In the genomic region with DNA sequence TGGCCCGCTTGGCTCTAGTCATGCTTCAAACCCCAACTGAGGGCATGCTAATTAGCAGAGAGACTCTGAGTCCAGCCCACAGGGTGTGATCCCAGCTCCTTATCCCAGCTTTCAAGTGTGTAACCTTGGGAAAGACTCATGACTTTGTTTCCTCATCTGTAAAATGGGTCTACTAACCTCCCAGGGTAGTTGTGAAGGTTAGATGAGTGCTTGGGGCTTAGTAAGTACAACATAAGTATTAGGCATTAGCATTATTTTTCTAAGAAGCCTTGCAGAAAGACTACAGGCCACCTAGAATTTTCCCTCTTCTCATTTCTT, we compare ENCODE assay signal across 22 cellular contexts. TPM values are rescaled to one million over a fixed set of nuclear protein-coding genes. Genes with fewer than 3 reads are reported as not detected.
A peak's percentile ranks its signal among the peaks of the same experiment; 100 is the strongest.
DNase-seq lines count a peak whose midpoint lies in the region; ATAC-seq, FAIRE-seq and TF ChIP-seq lines count a peak whose summit lies in the region.
"Had no signal": no experiment of that assay in that cellular context is flagged by ENCODE, and none has a peak within 500 bp of the region (broad histone marks: within the 10 kb centered on the region; RNA-seq: fewer than 3 reads in every experiment).

No MANE protein-coding gene starts in this region.

- H3K9me3 ChIP-seq in HepG2 (ENCODE audit: low read length) (no peaks in the 10 kb centered on the region), right lobe of liver (no peaks in the 10 kb centered on the region), K562 (replicated peaks; ENCODE audit: control insufficient read depth, insufficient read depth, low read depth, low read length) (no peaks in the 10 kb centered on the region), mucosa of rectum (ENCODE audit: control insufficient read depth in 2 of 2, low read length in 2 of 2) (no peaks in the 10 kb centered on the region), tibial artery (no peaks in the 10 kb centered on the region), transverse colon (no peaks in the 10 kb centered on the region)
- H3K9me3 ChIP-seq: pancreas, thoracic aorta had no signal

- 30% methylated on average over 1 of the region's 1 CpG for WGBS in HepG2 (ENCODE audit: low lambda C conversion rate)
- WGBS in right lobe of liver (ENCODE audit: insufficient coverage, low coverage, low lambda C conversion rate, missing lambda C conversion rate): 75% methylated on average over 1 of the region's 1 CpG
- 10% methylated on average over 1 of the region's 1 CpG for WGBS in K562 (ENCODE audit: insufficient coverage, low coverage, missing lambda C conversion rate)
- WGBS in transverse colon (ENCODE audit: low coverage in 1 of 2), 2 donors: 59 to 83% methylated on average over 1 of the region's 1 CpG

- H4K20me1 ChIP-seq in HepG2 (ENCODE audit: insufficient read depth, low read length): no peaks in the 10 kb centered on the region
- H4K20me1 ChIP-seq in K562 (replicated peaks; ENCODE audit: control insufficient read depth, insufficient read depth, low read length): peaks cover 10% of the 10 kb centered on the region

- intact Hi-C loops in HepG2 (cut with micrococcal nuclease; ENCODE audit: unreplicated experiment): no loop called here
- intact Hi-C loops in right lobe of liver (cut with DNase I): no loop called here
- intact Hi-C loops in K562 (cut with micrococcal nuclease): no loop called here
- intact Hi-C loops in tibial artery (cut with DNase I; ENCODE audit: low total_unique reads): loop anchor here (5.0 kb wide), 1 partner anchor 37 kb away; no protein-coding TSS in a partner anchor
- intact Hi-C loops in transverse colon (cut with DNase I; ENCODE audit: low total_unique reads): no loop called here

- TF ChIP-seq RAD21 in HepG2 (CRISPR knock-in tag; IDR thresholded peaks at IDR 0.05) (no peak), K562 (CRISPR knock-in tag; conservative IDR thresholded peaks at IDR 0.05 in 1 of 2, IDR thresholded peaks at IDR 0.05 in 1 of 2) (no peak)

- peak overlapping the region in 2 of 3 experiments; percentile 63 to 82; a peak in 5 of 6 replicates for H3K4me3 ChIP-seq in HepG2 (replicated peaks in 1 of 3; ENCODE audit: insufficient read depth in 1 of 3, low read depth in 2 of 3, low read length in 3 of 3)
- H3K4me3 ChIP-seq in right lobe of liver: no peak overlapping the region
- H3K4me3 ChIP-seq in K562: no peak overlapping the region
- no peak overlapping the region for H3K4me3 ChIP-seq in mucosa of rectum (ENCODE audit: low read length in 2 of 2)
- H3K4me3 ChIP-seq in tibial artery: no peak overlapping the region
- no peak overlapping the region for H3K4me3 ChIP-seq in transverse colon
- H3K4me3 ChIP-seq: pancreas, thoracic aorta had no signal

- TF ChIP-seq EP300 in HepG2 (IDR thresholded peaks at IDR 0.05; ENCODE audit: low read depth in 2 of 2, low read length in 2 of 2) (no peak), HepG2 (CRISPR knock-in tag; IDR thresholded peaks at IDR 0.05; ENCODE audit: borderline replicate concordance) (no peak), K562 (IDR thresholded peaks at IDR 0.05; ENCODE audit: low read length) (no peak), transverse colon (IDR thresholded peaks at IDR 0.05; ENCODE audit: low read depth) (no peak)

- no peak for ATAC-seq in HepG2
- ATAC-seq in right lobe of liver: no peak
- no peak for ATAC-seq in K562
- ATAC-seq: CD8-positive, alpha-beta T cell; stimulated activated naive B cell treated with anti-CD40 and anti-IgM and Interleukin-4, amounts not matched to agents 10 μg/mL and 1 μg/mL and 100 μg/mL, for 72 hours had no signal

- BruUV-seq in HepG2 (replicated peaks; lab: Mats Ljungman, UMichigan) (no TSS peak), K562 (replicated peaks; lab: Mats Ljungman, UMichigan) (no TSS peak)

- H3K36me3 ChIP-seq in HepG2 (replicated peaks in 1 of 2; ENCODE audit: control insufficient read depth in 1 of 2, insufficient read depth in 2 of 2, low read length in 2 of 2) (no peaks in the 10 kb centered on the region; a peak in 1 of 5 replicates), right lobe of liver (no peaks in the 10 kb centered on the region), K562 (ENCODE audit: control insufficient read depth, insufficient read depth, low read length) (no peaks in the 10 kb centered on the region), mucosa of rectum (ENCODE audit: control insufficient read depth in 2 of 2, insufficient read depth in 2 of 2, low read length in 2 of 2) (no peaks in the 10 kb centered on the region), tibial artery (no peaks in the 10 kb centered on the region), transverse colon (no peaks in the 10 kb centered on the region)
- H3K36me3 ChIP-seq: pancreas, thoracic aorta had no signal

- CTCF ChIA-PET in HepG2 (lab: Yijun Ruan, JAX; ENCODE audit: low intra/inter-chr PET ratio, low total read pairs) (no interaction called here), K562 (lab: Yijun Ruan, JAX; ENCODE audit: low intra/inter-chr PET ratio) (no interaction called here)

- in situ Hi-C loops in HepG2 (cut with HindIII; ENCODE audit: extremely low pct_ligation_motif_present, low pct_unique_long_range_greater_than_20kb) (loop anchor here (5.0 kb wide), 1 partner anchor 37 kb away; no protein-coding TSS in a partner anchor), K562 (cut with MboI) (no loop called here), transverse colon (cut with MboI; ENCODE audit: low pct_ligation_motif_present in 1 of 4, low pct_unique_long_range_greater_than_20kb in 1 of 4, low sequenced_read_pairs in 3 of 4) (no loop called here)

- H3K4me1 ChIP-seq in HepG2 (ENCODE audit: insufficient read depth, low read length): peaks cover 92% of the 10 kb centered on the region
- H3K4me1 ChIP-seq in right lobe of liver: no peaks in the 10 kb centered on the region
- peaks cover 0 to 29% of the 10 kb centered on the region in 2 experiments; a peak in 3 of 5 replicates for H3K4me1 ChIP-seq in K562 (replicated peaks in 1 of 2; ENCODE audit: control insufficient read depth in 2 of 2, insufficient read depth in 2 of 2, low read length in 2 of 2)
- peaks cover 19 to 34% of the 10 kb centered on the region in 2 donors for H3K4me1 ChIP-seq in mucosa of rectum (ENCODE audit: control insufficient read depth in 2 of 2, insufficient read depth in 2 of 2, low read length in 2 of 2)
- H3K4me1 ChIP-seq in tibial artery: peaks cover 0 to 33% (median 26%) of the 10 kb centered on the region in 4 donors
- H3K4me1 ChIP-seq in transverse colon: peaks cover 0 to 21% (median 9%) of the 10 kb centered on the region in 4 donors
- H3K4me1 ChIP-seq: pancreas had no signal

- H3K9me1 ChIP-seq in K562 (ENCODE audit: control insufficient read depth, insufficient read depth, low read length): no peaks in the 10 kb centered on the region

- H3K27ac ChIP-seq in HepG2 (ENCODE audit: extremely low read length, insufficient read depth, low read length) (peak overlapping the region; percentile 70), right lobe of liver (no peak overlapping the region), K562 (ENCODE audit: extremely low read depth, low read depth, low read length) (no peak overlapping the region), mucosa of rectum (ENCODE audit: low read depth in 2 of 2, low read length in 2 of 2) (peak overlapping the region; percentile 71 to 78), tibial artery (peak overlapping the region; percentile 9 to 19), transverse colon (peak overlapping the region in 1 of 4 donors; percentile 49)
- H3K27ac ChIP-seq: KMS-11, pancreas had no signal

- no peak overlapping the region for H2AFZ ChIP-seq in HepG2 (ENCODE audit: low read length)
- H2AFZ ChIP-seq in K562 (ENCODE audit: low read depth, low read length): no peak overlapping the region

- POLR2A ChIA-PET in HepG2 (lab: Yijun Ruan, JAX) (interaction anchor here (1.2 to 3.6 kb wide), 3 partner anchors 10 to 88 kb away, joined by 6 to 44 read pairs (median 10); partner anchors contain the start of gene IL22RA1), K562 (lab: Yijun Ruan, JAX) (no interaction called here)

- TF ChIP-seq POLR2A in HepG2 (IDR thresholded peaks at IDR 0.05; ENCODE audit: insufficient read depth in 1 of 2, low read depth in 2 of 2, low read length in 2 of 2): no peak
- TF ChIP-seq POLR2A in right lobe of liver (IDR thresholded peaks at IDR 0.05): no peak
- TF ChIP-seq POLR2A in K562 (conservative IDR thresholded peaks at IDR 0.05): no peak
- TF ChIP-seq POLR2A in transverse colon (IDR thresholded peaks at IDR 0.05): no peak

- H3K79me2 ChIP-seq in HepG2 (ENCODE audit: insufficient read depth, low read length) (peaks cover 6% of the 10 kb centered on the region), K562 (ENCODE audit: control insufficient read depth, insufficient read depth, low read length) (no peaks in the 10 kb centered on the region)

- FAIRE-seq in HepG2 (lab: Jason Lieb, UNC) (no peak), K562 (lab: Jason Lieb, UNC) (no peak)
- FAIRE-seq: pancreas had no signal

- DNase-seq in HepG2 (ENCODE audit: low spot score): no peak
- no peak for DNase-seq in right lobe of liver
- DNase-seq in K562 (ENCODE audit: extremely low read depth in 1 of 4, low spot score in 3 of 4): no peak
- no peak for DNase-seq in tibial artery
- no peak for DNase-seq in GDM1 (lab: John Stamatoyannopoulos, UW)
- DNase-seq in transverse colon: no peak
- DNase-seq in stimulated activated CD4-positive, alpha-beta T cell treated with anti-CD3 and anti-CD28 coated beads, Interleukin-1b, Interleukin-23, amount 100 ng/mL, for 48 hours: no peak
- DNase-seq: activated effector memory CD4-positive, alpha-beta T cell treated with Interleukin-2 at 50 U/mL for 16 hours; CD8-positive, alpha-beta T cell; NCI-H2171; NCI-H524; stimulated activated CD4-positive, alpha-beta T cell treated with anti-CD3 and anti-CD28 coated beads, Interleukin-2, amount 100 ng/mL, for 48 hours; stimulated activated naive B cell treated with anti-CD40 and anti-IgM and Interleukin-4, amounts not matched to agents 10 μg/mL and 1 μg/mL and 100 μg/mL, for 72 hours; T-helper 9 cell had no signal

- peak overlapping the region; percentile 73 for H3K9ac ChIP-seq in HepG2 (ENCODE audit: insufficient read depth, low read depth, low read length)
- no peak overlapping the region; a peak in 1 of 4 replicates for H3K9ac ChIP-seq in K562 (ENCODE audit: insufficient read depth in 1 of 2, low read depth in 2 of 2, low read length in 2 of 2)
- no peak overlapping the region for H3K9ac ChIP-seq in mucosa of rectum (ENCODE audit: low read depth in 1 of 2, low read length in 2 of 2)
- H3K9ac ChIP-seq: KMS-11 had no signal

- H3K27me3 ChIP-seq in HepG2 (ENCODE audit: control insufficient read depth in 1 of 2, insufficient read depth in 2 of 2, low read length in 2 of 2) (peaks cover 0 to 1% of the 10 kb centered on the region in 2 experiments; a peak in 1 of 5 replicates), right lobe of liver (no peaks in the 10 kb centered on the region), K562 (ENCODE audit: control insufficient read depth in 2 of 2, insufficient read depth in 2 of 2, low read length in 2 of 2) (peaks cover 46 to 77% of the 10 kb centered on the region in 2 experiments), mucosa of rectum (ENCODE audit: control insufficient read depth in 2 of 2, insufficient read depth in 2 of 2, low read length in 2 of 2) (peaks cover 0 to 2% of the 10 kb centered on the region in 2 donors), tibial artery (no peaks in the 10 kb centered on the region), transverse colon (peaks cover 2% of the 10 kb centered on the region)
- H3K27me3 ChIP-seq: pancreas had no signal

- TF ChIP-seq CTCF in HepG2 (CRISPR knock-in tag; IDR thresholded peaks at IDR 0.05) (no peak), right lobe of liver (IDR thresholded peaks at IDR 0.05) (no peak), K562 (IDR thresholded peaks at IDR 0.05 in 2 of 3, conservative IDR thresholded peaks at IDR 0.05 in 1 of 3; ENCODE audit: insufficient read depth in 2 of 3, low read depth in 1 of 3, low read length in 3 of 3) (no peak), tibial artery (IDR thresholded peaks at IDR 0.05) (no peak), transverse colon (IDR thresholded peaks at IDR 0.05) (no peak)

- H3K4me2 ChIP-seq in HepG2 (ENCODE audit: low read depth, low read length): peak overlapping the region; percentile 96
- H3K4me2 ChIP-seq in K562 (ENCODE audit: insufficient read depth, low read length): no peak overlapping the region
- H3K4me2 ChIP-seq: KMS-11 had no signal

RNA-seq across cellular contexts. Expression of gene MYOM3, which starts 2.8 kb away (rescaled TPM):
- total RNA-seq in HepG2 (2016; rRNA removed; fragmentation: Illumina TruSeq; extraction: Trizol): 15.3 and 16.5 TPM in 2 replicates
- 4.1 and 5.6 TPM in 2 replicates for total RNA-seq in HepG2 (2016; cell fraction: cytosol; rRNA removed; fragmentation: Illumina TruSeq; extraction: Trizol; ENCODE audit: low read depth)
- 13.4 and 15.6 TPM in 2 replicates for total RNA-seq in HepG2 (2016; cell fraction: insoluble cytoplasmic fraction; rRNA removed; fragmentation: Illumina TruSeq; extraction: Trizol)
- 13.7 and 13.8 TPM in 2 replicates for total RNA-seq in HepG2 (2016; cell fraction: membrane; rRNA removed; fragmentation: Illumina TruSeq; extraction: Trizol)
- 8.9 and 12.1 TPM in 2 replicates for total RNA-seq in HepG2 (2016; cell fraction: nucleus; rRNA removed; fragmentation: Illumina TruSeq; extraction: Trizol)
- 5.8 and 7.9 TPM in 2 replicates for polyA plus RNA-seq in HepG2 (2011; rRNA removed)
- polyA plus RNA-seq in HepG2 (2011; cell fraction: cytosol; rRNA removed): 5.4 and 6.0 TPM in 2 replicates
- polyA plus RNA-seq in HepG2 (2011; cell fraction: nucleus; rRNA removed): 11.3 and 13.5 TPM in 2 replicates
- polyA plus RNA-seq in HepG2 (2012): 16.0 TPM in 2 replicates
- 2.4 TPM in 2 replicates for polyA plus RNA-seq in HepG2 (2016; cell fraction: cytosol; fragmentation: Illumina TruSeq; extraction: Trizol; ENCODE audit: low read depth)
- 13.0 and 14.7 TPM in 2 replicates for polyA plus RNA-seq in HepG2 (2016; cell fraction: insoluble cytoplasmic fraction; fragmentation: Illumina TruSeq; extraction: Trizol; ENCODE audit: low read depth)
- 8.0 and 8.5 TPM in 2 replicates for polyA plus RNA-seq in HepG2 (2016; cell fraction: membrane; fragmentation: Illumina TruSeq; extraction: Trizol; ENCODE audit: low read depth)
- 19.4 and 21.7 TPM in 2 replicates for polyA plus RNA-seq in HepG2 (2016; cell fraction: nucleus; fragmentation: Illumina TruSeq; extraction: Trizol; ENCODE audit: insufficient read depth, low read depth)
- 0.14 and 8.4 TPM in 2 replicates for polyA minus RNA-seq in HepG2 (2011; rRNA and poly(A)+ RNA removed; ENCODE audit: low replicate concordance)
- polyA minus RNA-seq in HepG2 (2011; cell fraction: cytosol; rRNA and poly(A)+ RNA removed): 3.6 and 4.5 TPM in 2 replicates
- 10.2 and 12.6 TPM in 2 replicates for polyA minus RNA-seq in HepG2 (2011; cell fraction: nucleus; rRNA and poly(A)+ RNA removed)
- total RNA-seq in right lobe of liver: under 1 TPM; 0.04 to 0.37 (median 0.13) TPM
- 0.09 TPM in 1 of 2 replicates, not detected in the other for total RNA-seq in K562 (2011; cell fraction: chromatin; rRNA removed; ENCODE audit: low replicate concordance)
- total RNA-seq in K562 (2011; cell fraction: nucleolus; rRNA removed): not detected in 2 replicates
- not detected in 2 replicates for total RNA-seq in K562 (2011; cell fraction: nucleoplasm; rRNA removed)
- total RNA-seq in K562 (2014; rRNA removed): not detected in 2 replicates
- not detected in 2 replicates for total RNA-seq in K562 (2014; rRNA removed; fragmentation: Illumina TruSeq; extraction: Trizol)
- not detected in 2 replicates for total RNA-seq in K562 (2015; rRNA removed; fragmentation: Illumina TruSeq; extraction: Trizol)
- not detected in 2 replicates for total RNA-seq in K562 (2021)
- polyA plus RNA-seq in K562 (2011; rRNA removed): 0.01 TPM in 1 of 2 replicates, not detected in the other
- not detected in 2 replicates for polyA plus RNA-seq in K562 (2011; cell fraction: cytosol; rRNA removed)
- 0.03 and 0.06 TPM in 2 replicates for polyA plus RNA-seq in K562 (2011; cell fraction: nucleus; rRNA removed)
- 0.06 TPM in 1 of 2 replicates, not detected in the other for polyA plus RNA-seq in K562 (2012)
- not detected in 2 replicates for polyA plus RNA-seq in K562 (2014; fragmentation: Illumina TruSeq; extraction: Trizol)
- not detected for polyA plus RNA-seq in K562 (2014; fragmentation: Nextera tagmentation; extraction: Ambion mirVana)
- polyA plus RNA-seq in K562 (2014; rRNA removed): not detected in 2 replicates
- 0.11 TPM in 1 of 2 replicates, not detected in the other for polyA minus RNA-seq in K562 (2011; rRNA and poly(A)+ RNA removed)
- not detected in 2 replicates for polyA minus RNA-seq in K562 (2011; cell fraction: cytosol; rRNA and poly(A)+ RNA removed)
- not detected in 2 replicates for polyA minus RNA-seq in K562 (2011; cell fraction: nucleus; rRNA and poly(A)+ RNA removed)
- total RNA-seq in transverse colon: 1 to 10 TPM in 3 of 4 donors, under 1 TPM in 1; 0.60 to 7.5 (median 3.0) TPM
- total RNA-seq: CD8-positive, alpha-beta T cell; fibroblast of villous mesenchyme had no signal

RNA-seq across cellular contexts. Expression of gene IL22RA1, which starts 33.8 kb away (rescaled TPM):
- total RNA-seq in HepG2 (2016; rRNA removed; fragmentation: Illumina TruSeq; extraction: Trizol): 2.1 and 4.4 TPM in 2 replicates
- 0.91 and 1.6 TPM in 2 replicates for total RNA-seq in HepG2 (2016; cell fraction: cytosol; rRNA removed; fragmentation: Illumina TruSeq; extraction: Trizol; ENCODE audit: low read depth)
- total RNA-seq in HepG2 (2016; cell fraction: insoluble cytoplasmic fraction; rRNA removed; fragmentation: Illumina TruSeq; extraction: Trizol): 1.5 and 4.4 TPM in 2 replicates
- 3.0 and 3.1 TPM in 2 replicates for total RNA-seq in HepG2 (2016; cell fraction: membrane; rRNA removed; fragmentation: Illumina TruSeq; extraction: Trizol)
- total RNA-seq in HepG2 (2016; cell fraction: nucleus; rRNA removed; fragmentation: Illumina TruSeq; extraction: Trizol): 4.5 and 6.1 TPM in 2 replicates
- 10.2 and 13.3 TPM in 2 replicates for polyA plus RNA-seq in HepG2 (2011; rRNA removed)
- polyA plus RNA-seq in HepG2 (2011; cell fraction: cytosol; rRNA removed): 5.9 and 6.0 TPM in 2 replicates
- polyA plus RNA-seq in HepG2 (2011; cell fraction: nucleus; rRNA removed): 13.5 and 13.6 TPM in 2 replicates
- polyA plus RNA-seq in HepG2 (2012): 11.8 and 14.1 TPM in 2 replicates
- polyA plus RNA-seq in HepG2 (2016; cell fraction: cytosol; fragmentation: Illumina TruSeq; extraction: Trizol; ENCODE audit: low read depth): 1.7 and 2.0 TPM in 2 replicates
- polyA plus RNA-seq in HepG2 (2016; cell fraction: insoluble cytoplasmic fraction; fragmentation: Illumina TruSeq; extraction: Trizol; ENCODE audit: low read depth): 2.8 and 3.9 TPM in 2 replicates
- polyA plus RNA-seq in HepG2 (2016; cell fraction: membrane; fragmentation: Illumina TruSeq; extraction: Trizol; ENCODE audit: low read depth): 2.4 and 3.0 TPM in 2 replicates
- 13.6 and 13.9 TPM in 2 replicates for polyA plus RNA-seq in HepG2 (2016; cell fraction: nucleus; fragmentation: Illumina TruSeq; extraction: Trizol; ENCODE audit: insufficient read depth, low read depth)
- polyA minus RNA-seq in HepG2 (2011; rRNA and poly(A)+ RNA removed; ENCODE audit: low replicate concordance): 2.7 and 12.2 TPM in 2 replicates
- 4.0 and 5.3 TPM in 2 replicates for polyA minus RNA-seq in HepG2 (2011; cell fraction: cytosol; rRNA and poly(A)+ RNA removed)
- polyA minus RNA-seq in HepG2 (2011; cell fraction: nucleus; rRNA and poly(A)+ RNA removed): 4.2 and 4.5 TPM in 2 replicates
- total RNA-seq in right lobe of liver: 1 to 10 TPM; 1.8 to 4.5 (median 2.8) TPM
- total RNA-seq in K562 (2011; cell fraction: chromatin; rRNA removed; ENCODE audit: low replicate concordance): not detected in 2 replicates
- total RNA-seq in K562 (2011; cell fraction: nucleolus; rRNA removed): not detected in 2 replicates
- total RNA-seq in K562 (2011; cell fraction: nucleoplasm; rRNA removed): not detected in 2 replicates
- not detected in 2 replicates for total RNA-seq in K562 (2014; rRNA removed)
- total RNA-seq in K562 (2014; rRNA removed; fragmentation: Illumina TruSeq; extraction: Trizol): not detected in 2 replicates
- total RNA-seq in K562 (2015; rRNA removed; fragmentation: Illumina TruSeq; extraction: Trizol): not detected in 2 replicates
- total RNA-seq in K562 (2021): 0.11 TPM in 1 of 2 replicates, not detected in the other
- polyA plus RNA-seq in K562 (2011; rRNA removed): not detected in 2 replicates
- not detected in 2 replicates for polyA plus RNA-seq in K562 (2011; cell fraction: cytosol; rRNA removed)
- polyA plus RNA-seq in K562 (2011; cell fraction: nucleus; rRNA removed): not detected in 2 replicates
- polyA plus RNA-seq in K562 (2012): not detected in 2 replicates
- not detected in 2 replicates for polyA plus RNA-seq in K562 (2014; fragmentation: Illumina TruSeq; extraction: Trizol)
- polyA plus RNA-seq in K562 (2014; fragmentation: Nextera tagmentation; extraction: Ambion mirVana): not detected
- polyA plus RNA-seq in K562 (2014; rRNA removed): not detected in 2 replicates
- not detected in 2 replicates for polyA minus RNA-seq in K562 (2011; rRNA and poly(A)+ RNA removed)
- not detected in 2 replicates for polyA minus RNA-seq in K562 (2011; cell fraction: cytosol; rRNA and poly(A)+ RNA removed)
- not detected in 2 replicates for polyA minus RNA-seq in K562 (2011; cell fraction: nucleus; rRNA and poly(A)+ RNA removed)
- total RNA-seq in transverse colon: 10 to 100 TPM in 3 of 4 donors, 1 to 10 TPM in 1; 4.4 to 29.2 (median 27.3) TPM
- total RNA-seq: CD8-positive, alpha-beta T cell; dermis microvascular lymphatic vessel endothelial cell; fibroblast of villous mesenchyme; G401; myocyte had no signal

Comparison
In these comparisons a context has a peak if more than half of its experiments do, and no peak if none do; other contexts are left out.
1. H3K27ac ChIP-seq: peak in HepG2 (single experiment), mucosa of rectum (2 of 2) and tibial artery (2 of 2); none in right lobe of liver (0 of 3) and K562 (single experiment).
2. H3K4me3 ChIP-seq: peak in HepG2 (2 of 3); none in right lobe of liver (0 of 3), K562 (single experiment), mucosa of rectum (0 of 2), tibial artery (0 of 2) and transverse colon (0 of 4).
3. Of the 241 proteins assayed by ChIP-seq in both HepG2 and K562: peak only in HepG2: CHD4 and ZNF12; only in K562: ESRRA and HDAC2; in both: ADNP and KDM1A; in neither: 235.